10 cellular contexts compared by ENCODE assay signal in the genomic region with DNA sequence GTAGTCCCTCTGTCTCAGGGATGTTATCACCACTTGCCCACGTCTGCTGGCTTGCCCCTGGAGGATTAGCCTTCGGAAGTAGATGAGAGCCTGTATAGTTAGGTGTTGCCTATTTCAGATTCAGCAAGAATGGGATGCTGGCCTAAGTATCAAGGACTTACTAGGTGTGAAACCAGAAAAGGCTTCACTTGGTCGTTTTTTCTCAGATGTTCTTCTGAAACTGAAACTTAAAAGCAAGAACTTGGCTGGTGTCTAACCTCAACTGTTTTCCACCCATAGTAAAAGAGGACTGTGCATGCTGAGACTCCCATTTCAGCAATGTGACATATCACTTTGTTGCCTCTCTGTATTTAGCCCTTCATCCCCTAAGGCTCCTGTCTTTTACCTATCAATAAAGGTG.
A peak's percentile ranks its signal among the peaks of the same experiment; 100 is the strongest.
DNase-seq lines count a peak whose midpoint lies in the region; ATAC-seq and TF ChIP-seq lines count a peak whose summit lies in the region.
"Had no signal": no experiment of that assay in that cellular context is flagged by ENCODE, and none has a peak within 500 bp of the region (broad histone marks: within the 10 kb centered on the region; RNA-seq: fewer than 3 reads in every experiment).

No MANE protein-coding gene starts in this region.

- no peak overlapping the region for H2BK5ac ChIP-seq in H9 (ENCODE audit: insufficient read length, low read length)

- H3K4ac ChIP-seq in H9 (ENCODE audit: low read depth, low read length) = no peak overlapping the region

- ATAC-seq in GM19351 (IDR thresholded peaks at IDR 0.05; ENCODE audit: unreplicated experiment) (peak; percentile 99), HG02840 (IDR thresholded peaks at IDR 0.05; ENCODE audit: low FRiP score, unreplicated experiment) (peak; percentile 99), HG03558 (IDR thresholded peaks at IDR 0.05; ENCODE audit: extremely low read depth, unreplicated experiment) (peak; percentile 98), mucosa of descending colon (no peak)

- H3K56ac ChIP-seq in H9 (ENCODE audit: insufficient read length, low read depth, low read length) = no peak overlapping the region

- no peaks in the 10 kb centered on the region for H3K27me3 Mint-ChIP-seq in H9 (ENCODE audit: low read depth)

- H3K9me3 Mint-ChIP-seq in H9 = no peaks in the 10 kb centered on the region

- peak; percentile 31 for DNase-seq in GM10266 (ENCODE audit: extremely low spot score)
- DNase-seq in AG08395 (ENCODE audit: low spot score) = no peak
- DNase-seq in mucosa of descending colon = no peak
- no peak for DNase-seq in H9
- DNase-seq in H7 = no peak
- DNase-seq: SW 1271 had no signal

- H2BK12ac ChIP-seq in H9 (ENCODE audit: insufficient read length, low read depth, low read length) = no peak overlapping the region

- H4K91ac ChIP-seq in H9 (ENCODE audit: insufficient read length, low read depth, low read length) = no peak overlapping the region

- no peak overlapping the region for H3K23ac ChIP-seq in H9 (ENCODE audit: insufficient read length, low read depth, low read length)

- no peak overlapping the region for H2BK20ac ChIP-seq in H9 (ENCODE audit: low read depth, low read length, poor library complexity, severe bottlenecking)

- no CpG with 5 or more reads among the region's 3 CpGs for WGBS in H9 (ENCODE audit: extremely low coverage, insufficient read length, low lambda C conversion rate)

- H2AK5ac ChIP-seq in H9 (ENCODE audit: insufficient read length, low read length) = no peak overlapping the region

- no peaks in the 10 kb centered on the region for H3K23me2 ChIP-seq in H9 (ENCODE audit: insufficient read length, low read depth, low read length, poor library complexity, severe bottlenecking)

- H4K20me1 ChIP-seq in H9 (ENCODE audit: control insufficient read depth, insufficient read depth, insufficient read length) = no peaks in the 10 kb centered on the region

- no peak overlapping the region for H3T11ph ChIP-seq in H9 (ENCODE audit: low read length)

- no peaks in the 10 kb centered on the region; the same call in 1 of the 2 replicates for H3K27me3 ChIP-seq in H9 (ENCODE audit: insufficient read depth, low read length)
- H3K27me3 ChIP-seq in H7 (ENCODE audit: control insufficient read depth, insufficient read depth, low read length) = no peaks in the 10 kb centered on the region
- H3K27me3 ChIP-seq: ascending aorta had no signal

- no peaks in the 10 kb centered on the region for H3K79me1 ChIP-seq in H9 (ENCODE audit: insufficient read depth, low read depth, low read length, poor library complexity, severe bottlenecking)

- no peak overlapping the region for H2AFZ ChIP-seq in H9 (ENCODE audit: low read length)

- no peak overlapping the region for H3K4me3 Mint-ChIP-seq in H9

- H3K4me1 Mint-ChIP-seq in H9 = peaks cover 5 to 6% of the 10 kb centered on the region in 2 experiments; a peak in 1 of 4 replicates

- intact Hi-C loops in mucosa of descending colon (cut with DNase I, micrococcal nuclease) = no loop called here

- no peak overlapping the region for H2BK15ac ChIP-seq in H9 (ENCODE audit: low read depth, low read length)

- no peak overlapping the region for H3K27ac ChIP-seq in H9 (ENCODE audit: insufficient read length, low read depth, low read length)
- H3K27ac ChIP-seq: ascending aorta had no signal

- no peak overlapping the region for H4K5ac ChIP-seq in H9 (ENCODE audit: insufficient read length, low read depth, low read length)

- H3K4me3 ChIP-seq in mucosa of descending colon (no peak overlapping the region), H7 (ENCODE audit: insufficient read depth, low read depth, low read length) (no peak overlapping the region)
- H3K4me3 ChIP-seq: ascending aorta had no signal

- no peaks in the 10 kb centered on the region for H3K36me3 ChIP-seq in mucosa of descending colon (ENCODE audit: low read depth)
- no peaks in the 10 kb centered on the region for H3K36me3 ChIP-seq in H7 (replicated peaks; ENCODE audit: control insufficient read depth, insufficient read depth, low read length)
- H3K36me3 ChIP-seq: ascending aorta had no signal

- no peak overlapping the region for H3K4me2 ChIP-seq in H9 (ENCODE audit: insufficient read depth, insufficient read length, low read length)

- no peak overlapping the region for H3K27ac Mint-ChIP-seq in H9

- H3K18ac ChIP-seq in H9 (ENCODE audit: insufficient read length, low read depth, low read length) = no peak overlapping the region

- no peak overlapping the region for H3K9ac ChIP-seq in H9 (ENCODE audit: extremely low read depth, insufficient read length, low read length)

- H4K8ac ChIP-seq in H9 (replicated peaks; ENCODE audit: insufficient read length, low read depth, low read length) = no peak overlapping the region

- H2BK120ac ChIP-seq in H9 (ENCODE audit: low read depth, low read length, poor library complexity, severe bottlenecking) = no peak overlapping the region

- no peaks in the 10 kb centered on the region for H3K9me3 ChIP-seq in mucosa of descending colon
- no peaks in the 10 kb centered on the region for H3K9me3 ChIP-seq in H9 (ENCODE audit: control insufficient read depth, low read depth, low read length)
- H3K9me3 ChIP-seq: ascending aorta had no signal

- TF ChIP-seq CTCF in GM10266 (IDR thresholded peaks at IDR 0.05; ENCODE audit: control insufficient read depth, insufficient read depth, low read depth, missing control alignments) = no peak
- TF ChIP-seq CTCF in mucosa of descending colon (IDR thresholded peaks at IDR 0.05) = no peak
- no peak for TF ChIP-seq CTCF in H9 (conservative IDR thresholded peaks at IDR 0.05)

- no peaks in the 10 kb centered on the region for H3K36me3 Mint-ChIP-seq in H9 (ENCODE audit: insufficient read depth in 1 of 3, low read depth in 3 of 3)

- H3K14ac ChIP-seq in H9 (ENCODE audit: insufficient read depth, low read length) = no peak overlapping the region

- H3K79me2 ChIP-seq in H9 (ENCODE audit: insufficient read depth, low read length) = no peaks in the 10 kb centered on the region

- H3K4me1 ChIP-seq in mucosa of descending colon (ENCODE audit: low read depth) (no peaks in the 10 kb centered on the region), H9 (ENCODE audit: insufficient read depth, low read length) (no peaks in the 10 kb centered on the region)
- H3K4me1 ChIP-seq: ascending aorta had no signal
